In genomic region chr9:99000480-99001395, GRCh38 we compare ENCODE assay signal across 1 cellular context.
TF ChIP-seq lines count a peak whose summit lies in the region.

No MANE protein-coding gene starts in this region.

TF ChIP-seq in H1, 55 proteins besides CTCF, POLR2A, EP300 and RAD21 (continued from another document):
- TF ChIP-seq RBBP5 (IDR thresholded peaks at IDR 0.05; ENCODE audit: borderline replicate concordance, low read depth, low read length) (no peak), MAX (IDR thresholded peaks at IDR 0.05) (no peak), RFX5 (IDR thresholded peaks at IDR 0.05; ENCODE audit: borderline replicate concordance, low read depth, low read length) (no peak)
